Comparison of ENCODE assay signal across 25 cellular contexts in genomic region chr2:24333019-24333540, GRCh38. TPM values are rescaled to one million over a fixed set of nuclear protein-coding genes. Genes with fewer than 3 reads are reported as not detected.
A peak's percentile ranks its signal among the peaks of the same experiment; 100 is the strongest.
DNase-seq lines count a peak whose midpoint lies in the region; ATAC-seq, FAIRE-seq and TF ChIP-seq lines count a peak whose summit lies in the region.
"Had no signal": no experiment of that assay in that cellular context is flagged by ENCODE, and none has a peak within 500 bp of the region (broad histone marks: within the 10 kb centered on the region; RNA-seq: fewer than 3 reads in every experiment).

No MANE protein-coding gene starts in this region.

- dilution Hi-C loops in endothelial cell of umbilical vein (cut with MboI; ENCODE audit: extremely low pct_ligation_motif_present, low sequenced_read_pairs) = no loop called here

- no peak for TF ChIP-seq POLR2A in GM12891 (IDR thresholded peaks at IDR 0.05; ENCODE audit: low read depth, low read length)
- TF ChIP-seq POLR2A in endothelial cell of umbilical vein (IDR thresholded peaks at IDR 0.05; ENCODE audit: low read depth, low read length) = no peak

- intact Hi-C loops in endothelial cell of umbilical vein (cut with micrococcal nuclease) = loop anchor here (2.0 kb wide), 2 partner anchors 14 to 32 kb away; no protein-coding TSS in a partner anchor

- no peaks in the 10 kb centered on the region for H4K20me1 ChIP-seq in OCI-LY1 (ENCODE audit: insufficient read depth, low read length)
- no peaks in the 10 kb centered on the region for H4K20me1 ChIP-seq in endothelial cell of umbilical vein (replicated peaks; ENCODE audit: control insufficient read depth, extremely low read depth, insufficient read depth, low read length)

- peaks cover 82% of the 10 kb centered on the region for H3K4me1 ChIP-seq in OCI-LY1 (ENCODE audit: insufficient read depth, low read length, severe bottlenecking)
- H3K4me1 ChIP-seq in endothelial cell of umbilical vein (ENCODE audit: control insufficient read depth, extremely low read depth, insufficient read depth, low read length) = peaks cover 33% of the 10 kb centered on the region
- peaks cover 24 to 36% of the 10 kb centered on the region in 2 experiments for H3K4me1 ChIP-seq in neutrophil (ENCODE audit: control insufficient read depth in 1 of 2, insufficient read depth in 1 of 2, low read depth in 1 of 2, low read length in 1 of 2)

- H3K9me1 ChIP-seq in endothelial cell of umbilical vein (replicated peaks; ENCODE audit: control insufficient read depth, extremely low read depth, insufficient read depth, low read length) = no peaks in the 10 kb centered on the region

- H3K27ac ChIP-seq in OCI-LY1 (ENCODE audit: low read depth, low read length, poor library complexity, severe bottlenecking) = peak overlapping the region; percentile 90
- peak overlapping the region; percentile 79 for H3K27ac ChIP-seq in endothelial cell of umbilical vein (ENCODE audit: insufficient read depth, low read depth, low read length)
- peak overlapping the region; percentile 39 for H3K27ac ChIP-seq in neutrophil
- H3K27ac ChIP-seq: esophagus squamous epithelium, skin epidermis, suprapubic skin, vagina had no signal

- H3K9me2 ChIP-seq in OCI-LY1 (ENCODE audit: low read depth, low read length) = no peaks in the 10 kb centered on the region

- peaks cover 7% of the 10 kb centered on the region; the same call in 1 of the 2 replicates for H3F3A ChIP-seq in OCI-LY1 (ENCODE audit: insufficient read depth, low read length)

- POLR2A ChIA-PET in endothelial cell of umbilical vein (lab: Charles Lee) = interaction anchor here (0.6 kb wide), 1 partner anchor 15 kb away, joined by 6 read pairs; no protein-coding TSS in a partner anchor

- H3K4me2 ChIP-seq in OCI-LY1 (ENCODE audit: low read length) (peak overlapping the region; percentile 5; the same call in 1 of the 2 replicates), endothelial cell of umbilical vein (ENCODE audit: insufficient read depth, low read length) (peak overlapping the region; percentile 87)

- TF ChIP-seq CTCF in OCI-LY1 (IDR thresholded peaks at IDR 0.05; ENCODE audit: low read length) (no peak), endothelial cell of umbilical vein (IDR thresholded peaks at IDR 0.05; ENCODE audit: extremely low read depth in 1 of 2, insufficient read depth in 1 of 2, low read depth in 1 of 2, low read length in 2 of 2) (no peak), neutrophil (IDR thresholded peaks at IDR 0.05) (no peak)

- FAIRE-seq in GM12891 (lab: Jason Lieb, UNC) (peak; percentile 59), endothelial cell of umbilical vein (lab: Jason Lieb, UNC) (peak; percentile 44)

- H2AFZ ChIP-seq in OCI-LY1 (ENCODE audit: low read length) (no peak overlapping the region), endothelial cell of umbilical vein (ENCODE audit: low read depth, low read length) (no peak overlapping the region)

- DNase-seq in GM12891 (ENCODE audit: insufficient read length, low spot score) = no peak
- DNase-seq in endothelial cell of umbilical vein (ENCODE audit: low read depth, low spot score) = peak; percentile 62
- no peak for DNase-seq in NCI-H1694 treated with DMSO at 0.1 percent for 48 hours (lab: John Stamatoyannopoulos, UW)
- DNase-seq in glomerular visceral epithelial cell (ENCODE audit: extremely low spot score) = no peak
- DNase-seq: activated CD4-positive, alpha-beta T cell treated with anti-CD3 and anti-CD28 coated beads for 1 hour; activated gamma-delta T cell treated with Interleukin-2 at 50 U/mL for 16 hours; activated T-cell treated with anti-CD3 and anti-CD28 coated beads, Interleukin-2, amount 50 U/mL, for 24 hours; adrenal gland; effector memory CD8-positive, alpha-beta T cell; EL; esophagus squamous epithelium; GOT3; KG1; NCI-H1436; NCI-H2107; NCI-H446 treated with DMSO at 0.1 percent for 48 hours; PC-3; SHP77 had no signal

- H3K9me3 ChIP-seq in OCI-LY1 (ENCODE audit: low read length) = no peaks in the 10 kb centered on the region
- H3K9me3 ChIP-seq in endothelial cell of umbilical vein (replicated peaks; ENCODE audit: control insufficient read depth, insufficient read depth, low read length) = no peaks in the 10 kb centered on the region
- no peaks in the 10 kb centered on the region for H3K9me3 ChIP-seq in neutrophil
- H3K9me3 ChIP-seq: adrenal gland, esophagus squamous epithelium, suprapubic skin, vagina had no signal

- no peak overlapping the region for H3K4me3 ChIP-seq in OCI-LY1 (ENCODE audit: low read depth, low read length, poor library complexity, severe bottlenecking)
- peak overlapping the region in 1 of 3 experiments; percentile 50 for H3K4me3 ChIP-seq in endothelial cell of umbilical vein (replicated peaks in 1 of 3; ENCODE audit: insufficient read depth in 1 of 3, low read depth in 1 of 3, low read length in 3 of 3)
- no peak overlapping the region for H3K4me3 ChIP-seq in neutrophil (ENCODE audit: low read depth in 1 of 2, low read length in 1 of 2)
- H3K4me3 ChIP-seq: adrenal gland, esophagus squamous epithelium, lung, skin epidermis, suprapubic skin, vagina had no signal

- no TSS peak for BruUV-seq in endothelial cell of umbilical vein (replicated peaks; lab: Mats Ljungman, UMichigan)

- CTCF ChIA-PET in endothelial cell of umbilical vein (lab: Charles Lee) = no interaction called here

- no peak for ATAC-seq in GM21717 (IDR thresholded peaks at IDR 0.05; ENCODE audit: unreplicated experiment)
- ATAC-seq: effector memory CD8-positive, alpha-beta T cell; PC-3 had no signal

- no peak overlapping the region; the same call in 1 of the 2 replicates for H3K9ac ChIP-seq in OCI-LY1 (ENCODE audit: low read length)
- no peak overlapping the region for H3K9ac ChIP-seq in endothelial cell of umbilical vein (replicated peaks; ENCODE audit: extremely low read depth, insufficient read depth, low read length)

- H3K27me3 ChIP-seq in OCI-LY1 (ENCODE audit: insufficient read depth, low read length) = no peaks in the 10 kb centered on the region
- no peaks in the 10 kb centered on the region for H3K27me3 ChIP-seq in endothelial cell of umbilical vein (ENCODE audit: control insufficient read depth in 2 of 2, insufficient read depth in 2 of 2, low read length in 2 of 2)
- H3K27me3 ChIP-seq in neutrophil = no peaks in the 10 kb centered on the region
- H3K27me3 ChIP-seq: adrenal gland, esophagus squamous epithelium, suprapubic skin, vagina had no signal

- H3K79me2 ChIP-seq in OCI-LY1 (ENCODE audit: insufficient read depth, low read length) (peaks cover 44% of the 10 kb centered on the region), endothelial cell of umbilical vein (ENCODE audit: control insufficient read depth, insufficient read depth, low read length) (peaks cover 47% of the 10 kb centered on the region)

- H3K36me3 ChIP-seq in OCI-LY1 (ENCODE audit: insufficient read depth, low read length) = no peaks in the 10 kb centered on the region
- H3K36me3 ChIP-seq in endothelial cell of umbilical vein (ENCODE audit: control insufficient read depth in 2 of 2, extremely low read depth in 1 of 2, insufficient read depth in 2 of 2, low read length in 2 of 2) = no peaks in the 10 kb centered on the region
- H3K36me3 ChIP-seq in neutrophil = no peaks in the 10 kb centered on the region
- H3K36me3 ChIP-seq: adrenal gland, suprapubic skin, vagina had no signal

TF ChIP-seq in GM12891, 5 proteins besides CTCF, POLR2A, EP300 and RAD21:
- TF ChIP-seq SPI1 (IDR thresholded peaks at IDR 0.05; ENCODE audit: low read depth, low read length) (no peak), POLR2AphosphoS5 (IDR thresholded peaks at IDR 0.05; ENCODE audit: low read depth, low read length) (no peak), TAF1 (IDR thresholded peaks at IDR 0.05; ENCODE audit: low read depth, low read length) (no peak), PAX5 (IDR thresholded peaks at IDR 0.05; ENCODE audit: insufficient read depth, low read length, severe bottlenecking) (no peak), POU2F2 (IDR thresholded peaks at IDR 0.05; ENCODE audit: low read depth, low read length) (no peak)

TF ChIP-seq in endothelial cell of umbilical vein, 7 proteins besides CTCF, POLR2A, EP300 and RAD21:
- TF ChIP-seq MAX (IDR thresholded peaks at IDR 0.05; ENCODE audit: insufficient read depth, insufficient read length) = no peak
- no peak for TF ChIP-seq FOS (IDR thresholded peaks at IDR 0.05; ENCODE audit: borderline replicate concordance, insufficient read depth, low read length)
- TF ChIP-seq POLR2AphosphoS5 (IDR thresholded peaks at IDR 0.05; ENCODE audit: insufficient read depth, low read depth, low read length) = no peak
- TF ChIP-seq JUN (IDR thresholded peaks at IDR 0.05; ENCODE audit: borderline replicate concordance, insufficient read depth, insufficient read length, low read depth) = no peak

RNA-seq across cellular contexts. Expression of gene ITSN2, which starts 27.3 kb away (rescaled TPM):
- polyA plus RNA-seq in GM12891 (2012; ENCODE audit: low read depth, missing spikeins) = 26.9 TPM
- total RNA-seq in endothelial cell of umbilical vein = 56.8 and 60.1 TPM in 2 replicates
- polyA plus RNA-seq in endothelial cell of umbilical vein = 29.2 and 30.5 TPM in 2 replicates
- 21.5 and 22.4 TPM in 2 replicates for polyA plus RNA-seq in endothelial cell of umbilical vein (2011; cell fraction: cytosol; rRNA removed)
- polyA plus RNA-seq in endothelial cell of umbilical vein (2011; cell fraction: nucleus; rRNA removed) = 110 and 118 TPM in 2 replicates
- 31.2 and 35.8 TPM in 2 replicates for polyA plus RNA-seq in endothelial cell of umbilical vein (2012)
- polyA minus RNA-seq in endothelial cell of umbilical vein = 80.1 and 100 TPM in 2 replicates
- polyA minus RNA-seq in endothelial cell of umbilical vein (2011; cell fraction: cytosol; rRNA and poly(A)+ RNA removed) = 15.6 TPM
- polyA minus RNA-seq in endothelial cell of umbilical vein (2011; cell fraction: nucleus; rRNA and poly(A)+ RNA removed) = 83.8 and 137 TPM in 2 replicates

Comparison
In these comparisons a context has a peak if more than half of its experiments do, and no peak if none do; other contexts are left out.
1. H3K27ac ChIP-seq: peak in every context shown above with its lines; median percentile 90 in OCI-LY1; 79 in endothelial cell of umbilical vein; 39 in neutrophil.